ENCODE assay signal across 9 cellular contexts in genomic region chr17:48051278-48051677, GRCh38. TPM values are rescaled to one million over a fixed set of nuclear protein-coding genes. Genes with fewer than 3 reads are reported as not detected.
DNase-seq lines count a peak whose midpoint lies in the region; ATAC-seq, FAIRE-seq and TF ChIP-seq lines count a peak whose summit lies in the region.
"Had no signal": no experiment of that assay in that cellular context is flagged by ENCODE, and none has a peak within 500 bp of the region (broad histone marks: within the 10 kb centered on the region; RNA-seq: fewer than 3 reads in every experiment).

No MANE protein-coding gene starts in this region.

- WGBS in heart left ventricle, 4 donors, result 39 to 67% (median 48%) methylated on average over 7 to 10 of the region's 10 CpGs
- WGBS in mesodermal cell (ENCODE audit: insufficient coverage in 2 of 2), 2 experiments, result 86 to 91% methylated on average over 6 to 10 of the region's 10 CpGs

- H3K36me3 ChIP-seq in heart left ventricle (peaks cover 0 to 36% (median 18%) of the 10 kb centered on the region in 9 donors), mesodermal cell (ENCODE audit: control insufficient read depth, insufficient read depth, low read length) (peaks cover 40% of the 10 kb centered on the region), upper lobe of right lung (peaks cover 39% of the 10 kb centered on the region)

- TF ChIP-seq CTCF in heart left ventricle (IDR thresholded peaks at IDR 0.05) (no peak), cardiac fibroblast (IDR thresholded peaks at IDR 0.05; ENCODE audit: low read depth, low read length) (no peak), upper lobe of right lung (IDR thresholded peaks at IDR 0.05) (no peak)

- TF ChIP-seq POLR2A in heart left ventricle (IDR thresholded peaks at IDR 0.05), result no peak

- H3K4me1 ChIP-seq in heart left ventricle (peaks cover 12 to 82% (median 75%) of the 10 kb centered on the region in 12 donors), mesodermal cell (ENCODE audit: control insufficient read depth, insufficient read depth, low read length, poor library complexity, severe bottlenecking) (peaks cover 54% of the 10 kb centered on the region), upper lobe of right lung (peaks cover 77% of the 10 kb centered on the region)

- H3K9me3 ChIP-seq in heart left ventricle, result no peaks in the 10 kb centered on the region
- no peaks in the 10 kb centered on the region for H3K9me3 ChIP-seq in mesodermal cell (ENCODE audit: control insufficient read depth, low read length)
- H3K9me3 ChIP-seq in upper lobe of right lung, result no peaks in the 10 kb centered on the region

- H3K27me3 ChIP-seq in heart left ventricle (no peaks in the 10 kb centered on the region), upper lobe of right lung (no peaks in the 10 kb centered on the region)

- H3K4me3 ChIP-seq in heart left ventricle (peak overlapping the region; percentile 14 to 96 (median 86)), cardiac fibroblast (replicated peaks in 1 of 2; ENCODE audit: low read depth in 2 of 2, low read length in 2 of 2) (peak overlapping the region; percentile 1 to 67), mesodermal cell (ENCODE audit: extremely low read depth, insufficient read depth, low read length, poor library complexity, severe bottlenecking) (no peak overlapping the region), upper lobe of right lung (peak overlapping the region; percentile 91)

- ATAC-seq in heart left ventricle (no peak), Right ventricle myocardium inferior (no peak), upper lobe of right lung (no peak), HG03039 (IDR thresholded peaks at IDR 0.05; ENCODE audit: unreplicated experiment) (no peak)

- FAIRE-seq in HTR-8/SVneo (lab: Jason Lieb, UNC), result no peak

- H3K27ac ChIP-seq in heart left ventricle, result peak overlapping the region; percentile 96 to 100 (median 99)
- peak overlapping the region; percentile 29 for H3K27ac ChIP-seq in mesodermal cell (ENCODE audit: low read depth, low read length, severe bottlenecking)
- peak overlapping the region; percentile 99 for H3K27ac ChIP-seq in upper lobe of right lung

- DNase-seq in heart left ventricle (peak in 1 of 5 donors; percentile 42), Right ventricle myocardium inferior (ENCODE audit: missing footprints) (no peak), cardiac fibroblast (ENCODE audit: low read depth in 2 of 2) (no peak), upper lobe of right lung (no peak), H4 (ENCODE audit: low spot score) (no peak), HTR-8/SVneo (ENCODE audit: insufficient read length, low spot score) (no peak)
- DNase-seq: NCI-H2029 had no signal

- intact Hi-C loops in heart left ventricle (cut with DNase I), result loop anchor here in 1 of 10 donors (2.0 kb wide), 1 partner anchor 14 kb away; the partner anchor contains the start of gene COPZ2
- intact Hi-C loops in Right ventricle myocardium inferior (cut with DNase I), result no loop called here
- intact Hi-C loops in upper lobe of right lung (cut with DNase I), result no loop called here

RNA-seq across cellular contexts. Expression of gene NFE2L1, which starts 3.1 kb away (rescaled TPM):
- total RNA-seq in heart left ventricle (1,000 to 10,000 TPM in 1 of 9 donors, 100 to 1,000 TPM in 8; 375 to 1,055 (median 606) TPM), Right ventricle myocardium inferior (775 TPM), upper lobe of right lung (201 TPM)
- polyA plus RNA-seq in heart left ventricle, result 100 to 1,000 TPM; 254 to 385 TPM
- polyA plus RNA-seq in mesodermal cell (2013, experiment 1 of 2), result 143 TPM
- 107 TPM for polyA plus RNA-seq in mesodermal cell (2013, experiment 2 of 2)
- 36.7 and 50.5 TPM in 2 replicates for total RNA-seq in H4 (2014; rRNA removed; shearing (Covaris generic))

RNA-seq across cellular contexts. Expression of gene COPZ2, which starts 13.7 kb away (rescaled TPM):
- total RNA-seq in heart left ventricle (10 to 100 TPM; 35.4 to 64.3 (median 54.8) TPM), Right ventricle myocardium inferior (52.9 TPM), upper lobe of right lung (24.5 TPM)
- 10 to 100 TPM; 13.2 to 48.2 TPM for polyA plus RNA-seq in heart left ventricle
- 5.7 TPM for polyA plus RNA-seq in mesodermal cell (2013, experiment 1 of 2)
- 8.0 TPM for polyA plus RNA-seq in mesodermal cell (2013, experiment 2 of 2)
- total RNA-seq in H4 (2014; rRNA removed; shearing (Covaris generic)), result 16.9 and 17.4 TPM in 2 replicates

RNA-seq across cellular contexts. Expression of gene CBX1, which starts 50.0 kb away (rescaled TPM):
- total RNA-seq in heart left ventricle, result 10 to 100 TPM; 28.5 to 43.8 (median 37.9) TPM
- 10 to 100 TPM; 24.6 to 51.7 TPM for polyA plus RNA-seq in heart left ventricle
- 40.0 TPM for total RNA-seq in Right ventricle myocardium inferior
- polyA plus RNA-seq in mesodermal cell (2013, experiment 1 of 2), result 146 TPM
- 152 TPM for polyA plus RNA-seq in mesodermal cell (2013, experiment 2 of 2)
- 34.0 TPM for total RNA-seq in upper lobe of right lung
- total RNA-seq in H4 (2014; rRNA removed; shearing (Covaris generic)), result 110 and 116 TPM in 2 replicates

RNA-seq across cellular contexts. Expression of gene SNX11, which starts 56.3 kb away (rescaled TPM):
- 10 to 100 TPM in 7 of 9 donors, 1 to 10 TPM in 2; 8.5 to 25.0 (median 11.3) TPM for total RNA-seq in heart left ventricle
- 10 to 100 TPM in 1 of 2 donors, 1 to 10 TPM in 1; 5.2 to 30.8 TPM for polyA plus RNA-seq in heart left ventricle
- total RNA-seq in Right ventricle myocardium inferior, result 10.5 TPM
- 13.7 TPM for polyA plus RNA-seq in mesodermal cell (2013, experiment 1 of 2)
- polyA plus RNA-seq in mesodermal cell (2013, experiment 2 of 2), result 11.5 TPM
- 20.8 TPM for total RNA-seq in upper lobe of right lung
- total RNA-seq in H4 (2014; rRNA removed; shearing (Covaris generic)), result 15.2 and 17.4 TPM in 2 replicates

Comparison
In these comparisons a context has a peak if more than half of its experiments do, and no peak if none do; other contexts are left out.
1. H3K27ac ChIP-seq: peak in every context shown above with its lines; median percentile 99 in heart left ventricle; 99 in upper lobe of right lung; 29 in mesodermal cell.